12 cellular contexts compared by ENCODE assay signal in genomic region chr5:34411470-34412346, GRCh38.
DNase-seq lines count a peak whose midpoint lies in the region; ATAC-seq and TF ChIP-seq lines count a peak whose summit lies in the region.
"Had no signal": no experiment of that assay in that cellular context is flagged by ENCODE, and none has a peak within 500 bp of the region (broad histone marks: within the 10 kb centered on the region; RNA-seq: fewer than 3 reads in every experiment).

No MANE protein-coding gene starts in this region.

- CTCF ChIA-PET in IMR-90 (lab: Yijun Ruan, JAX), result interaction anchor here (0.5 to 0.6 kb wide), 2 partner anchors 443 to 1579 kb away, joined by 3 to 4 read pairs; no protein-coding TSS in a partner anchor

- H3K9me3 Mint-ChIP-seq in chondrocyte (ENCODE audit: low read depth) (no peaks in the 10 kb centered on the region), nephron progenitor cell (peaks cover 5% of the 10 kb centered on the region)
- H3K9me3 Mint-ChIP-seq: naive thymus-derived CD8-positive, alpha-beta T cell had no signal

- H2AK5ac ChIP-seq in IMR-90 (ENCODE audit: low read depth, low read length), result peak overlapping the region; percentile 71; the same call in 1 of the 2 replicates

- TF ChIP-seq POLR2A in IMR-90 (IDR thresholded peaks at IDR 0.05; ENCODE audit: low read depth, low read length), result no peak

- H4K5ac ChIP-seq in IMR-90 (ENCODE audit: low read depth, low read length), result no peak overlapping the region

- peak; percentile 75 for DNase-seq in DMS 273 treated with DMSO at 0.1 percent for 48 hours (lab: John Stamatoyannopoulos, UW)
- peak; percentile 47 for DNase-seq in IMR-90
- DNase-seq in chondrocyte (ENCODE audit: low spot score), result no peak
- no peak for DNase-seq in nephron progenitor cell
- DNase-seq in stimulated activated naive CD4-positive, alpha-beta T cell (lab: John Stamatoyannopoulos, UW), result no peak
- no peak for DNase-seq in DMS79 (lab: John Stamatoyannopoulos, UW)
- no peak for DNase-seq in HUDEP-2 (lab: John Stamatoyannopoulos, UW; ENCODE audit: unreplicated experiment in 76 of 76)
- DNase-seq: activated gamma-delta T cell treated with Interleukin-2 at 50 U/mL for 16 hours; naive thymus-derived CD8-positive, alpha-beta T cell; spleen had no signal

- no peak overlapping the region for H3K56ac ChIP-seq in IMR-90 (ENCODE audit: extremely low read depth, insufficient read depth, low read length)

- no peak for TF ChIP-seq CTCF in IMR-90 (conservative IDR thresholded peaks at IDR 0.05; ENCODE audit: low read depth, low read length)
- TF ChIP-seq CTCF in chondrocyte (IDR thresholded peaks at IDR 0.05), result no peak
- no peak for TF ChIP-seq CTCF in nephron progenitor cell (IDR thresholded peaks at IDR 0.05)

- peak overlapping the region; percentile 97 for H2BK120ac ChIP-seq in IMR-90 (ENCODE audit: low read depth, low read length)

- H3K18ac ChIP-seq in IMR-90 (ENCODE audit: low read depth, low read length), result peak overlapping the region; percentile 17; the same call in 1 of the 2 replicates

- no peaks in the 10 kb centered on the region for H3K36me3 Mint-ChIP-seq in chondrocyte (ENCODE audit: low read depth)
- no peaks in the 10 kb centered on the region for H3K36me3 Mint-ChIP-seq in nephron progenitor cell (ENCODE audit: low read depth)
- H3K36me3 Mint-ChIP-seq: CD14-positive monocyte; naive thymus-derived CD8-positive, alpha-beta T cell had no signal

- peaks cover 20% of the 10 kb centered on the region for H3K4me1 Mint-ChIP-seq in chondrocyte (ENCODE audit: low read depth)
- peaks cover 25% of the 10 kb centered on the region for H3K4me1 Mint-ChIP-seq in nephron progenitor cell
- H3K4me1 Mint-ChIP-seq: CD14-positive monocyte; naive thymus-derived CD8-positive, alpha-beta T cell had no signal

- H3K4me3 ChIP-seq in IMR-90 (ENCODE audit: insufficient read depth, low read depth, low read length), result no peak overlapping the region
- H3K4me3 ChIP-seq: spleen had no signal

- H3K9me3 ChIP-seq in IMR-90 (ENCODE audit: control insufficient read depth, insufficient read depth, low read length), result no peaks in the 10 kb centered on the region
- H3K9me3 ChIP-seq: spleen had no signal

- peak overlapping the region; percentile 93 for H3K4ac ChIP-seq in IMR-90 (ENCODE audit: low read depth, low read length)

- POLR2A ChIA-PET in IMR-90 (lab: Charles Lee; ENCODE audit: unreplicated experiment), result no interaction called here

- H3K27ac Mint-ChIP-seq in chondrocyte (ENCODE audit: unreplicated experiment), result peak overlapping the region; percentile 77
- peak overlapping the region; percentile 11 for H3K27ac Mint-ChIP-seq in nephron progenitor cell
- H3K27ac Mint-ChIP-seq: CD14-positive monocyte; naive thymus-derived CD8-positive, alpha-beta T cell had no signal

- H4K8ac ChIP-seq in IMR-90 (ENCODE audit: low read depth in 2 of 2, low read length in 2 of 2), result peak overlapping the region; percentile 58 to 60; a peak in 3 of 4 replicates

- no peak overlapping the region for H3K27ac ChIP-seq in IMR-90 (ENCODE audit: insufficient read depth, low read length)
- H3K27ac ChIP-seq: spleen had no signal

- H2AFZ ChIP-seq in IMR-90 (replicated peaks; ENCODE audit: low read length, poor library complexity), result peak overlapping the region; percentile 70

- ATAC-seq in IMR-90 (ENCODE audit: low read depth) (peak; percentile 57), HG03095 (IDR thresholded peaks at IDR 0.05; ENCODE audit: unreplicated experiment) (no peak)
- ATAC-seq: naive thymus-derived CD8-positive, alpha-beta T cell had no signal

- peak overlapping the region; percentile 73 for H4K91ac ChIP-seq in IMR-90 (ENCODE audit: insufficient read depth, low read depth, low read length)

- no peaks in the 10 kb centered on the region for H3K27me3 ChIP-seq in IMR-90 (ENCODE audit: control insufficient read depth, insufficient read depth, low read length)
- H3K27me3 ChIP-seq: spleen had no signal

- no peaks in the 10 kb centered on the region for H3K36me3 ChIP-seq in IMR-90 (ENCODE audit: control insufficient read depth, insufficient read depth, low read length)
- H3K36me3 ChIP-seq: spleen had no signal

- intact Hi-C loops in IMR-90 (cut with micrococcal nuclease), result no loop called here

- in situ Hi-C loops in IMR-90 (cut with MboI; ENCODE audit: low sequenced_read_pairs), result no loop called here

- peak overlapping the region; percentile 86 for H2BK20ac ChIP-seq in IMR-90 (ENCODE audit: low read depth, low read length)

- dilution Hi-C loops in IMR-90 (cut with HindIII; ENCODE audit: low sequenced_read_pairs, unreplicated experiment), result no loop called here

- no peaks in the 10 kb centered on the region for H3K27me3 Mint-ChIP-seq in chondrocyte (ENCODE audit: low read depth)
- H3K27me3 Mint-ChIP-seq in nephron progenitor cell (ENCODE audit: low read depth, poor library complexity), result no peaks in the 10 kb centered on the region

- no peak overlapping the region for H3K9ac ChIP-seq in IMR-90 (ENCODE audit: low read depth, low read length)

- H4K20me1 ChIP-seq in IMR-90 (ENCODE audit: insufficient read depth, low read length), result no peaks in the 10 kb centered on the region

- H3K9me1 ChIP-seq in IMR-90 (ENCODE audit: insufficient read depth, low read length), result 0 out of 2 replicates have a peak, but pooled peaks cover 7% of the 10 kb centered on the region

- peak overlapping the region; percentile 16; the same call in 1 of the 2 replicates for H3K4me2 ChIP-seq in IMR-90 (ENCODE audit: low read depth, low read length)

- peaks cover 13% of the 10 kb centered on the region for H3K4me1 ChIP-seq in IMR-90 (ENCODE audit: control insufficient read depth, insufficient read depth, low read length)
- H3K4me1 ChIP-seq: spleen had no signal

- no peak overlapping the region for H3K14ac ChIP-seq in IMR-90 (replicated peaks; ENCODE audit: low read depth, low read length)

- BruUV-seq in IMR-90 (replicated peaks; lab: Mats Ljungman, UMichigan), result no TSS peak

- no peak for TF ChIP-seq RAD21 in IMR-90 (IDR thresholded peaks at IDR 0.05; ENCODE audit: low read length)

- no peaks in the 10 kb centered on the region for H3K79me1 ChIP-seq in IMR-90 (ENCODE audit: low read depth in 1 of 2, low read length in 2 of 2)

- peak overlapping the region; percentile 75; the same call in 2 of the 3 replicates for H2BK15ac ChIP-seq in IMR-90 (ENCODE audit: low read depth, low read length)

- no peak overlapping the region for H2AK9ac ChIP-seq in IMR-90 (replicated peaks; ENCODE audit: low read depth, low read length, poor library complexity)

- H3K4me3 Mint-ChIP-seq in chondrocyte (ENCODE audit: unreplicated experiment) (no peak overlapping the region), nephron progenitor cell (no peak overlapping the region)
- H3K4me3 Mint-ChIP-seq: CD14-positive monocyte; naive thymus-derived CD8-positive, alpha-beta T cell had no signal

- H3K23ac ChIP-seq in IMR-90 (ENCODE audit: low read depth, low read length), result peak overlapping the region; percentile 87

- H2BK5ac ChIP-seq in IMR-90 (ENCODE audit: low read depth, low read length, poor library complexity, severe bottlenecking), result peak overlapping the region; percentile 1

TF ChIP-seq in IMR-90, 13 proteins besides CTCF, POLR2A, EP300 and RAD21:
- TF ChIP-seq MXI1 (IDR thresholded peaks at IDR 0.05; ENCODE audit: borderline replicate concordance, low read depth, low read length) (no peak), BHLHE40 (IDR thresholded peaks at IDR 0.05; ENCODE audit: low read depth, low read length) (no peak), CEBPB (IDR thresholded peaks at IDR 0.05; ENCODE audit: low read depth, low read length) (peak; percentile 62)

Comparison
In these comparisons a context has a peak if more than half of its experiments do, and no peak if none do; other contexts are left out.
1. DNase-seq: peak in DMS 273 treated with DMSO at 0.1 percent for 48 hours (single experiment) and IMR-90 (single experiment); none in chondrocyte (single experiment), nephron progenitor cell (single experiment), stimulated activated naive CD4-positive, alpha-beta T cell (0 of 6), DMS79 (single experiment) and HUDEP-2 (0 of 76).